ENCODE assay signal across 12 cellular contexts in the genomic region with DNA sequence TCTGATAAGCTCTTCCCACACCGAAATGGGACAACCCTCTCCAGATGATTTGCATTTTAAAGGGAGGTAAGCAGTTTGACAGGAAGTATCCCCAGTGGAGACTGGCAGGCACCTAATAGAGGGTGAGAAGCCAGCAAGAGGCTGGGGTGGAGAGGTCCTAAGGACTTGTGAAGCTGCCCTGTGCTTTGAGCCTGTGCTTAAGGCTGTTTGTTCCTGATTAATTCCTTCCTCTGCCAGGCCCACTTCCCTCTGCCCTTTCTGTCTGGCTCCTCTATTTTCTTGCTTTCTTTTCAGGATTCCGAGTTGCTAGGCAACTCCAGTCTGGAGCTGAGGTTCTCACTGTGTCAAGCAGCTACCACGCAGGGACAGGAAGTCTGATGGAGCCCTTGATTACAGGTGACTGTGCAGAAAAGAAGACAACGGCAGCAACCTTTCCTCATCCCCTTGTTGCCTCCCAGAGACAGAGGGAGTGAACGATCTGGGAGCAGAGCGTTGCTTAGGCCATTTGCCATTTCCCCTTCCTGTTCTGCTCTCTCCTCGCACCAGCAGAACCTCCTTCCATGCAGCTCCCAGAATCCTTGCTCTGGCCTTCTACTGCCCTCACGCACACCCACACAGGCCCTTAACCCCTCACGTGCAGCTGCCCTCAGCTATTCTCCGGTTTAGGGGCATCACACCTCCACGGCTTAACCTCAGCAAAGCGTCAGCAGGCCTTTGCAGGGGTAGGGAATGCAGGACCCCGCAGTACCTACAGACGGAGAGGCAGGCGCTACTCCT.
A peak's percentile ranks its signal among the peaks of the same experiment; 100 is the strongest.
DNase-seq lines count a peak whose midpoint lies in the region; ATAC-seq, FAIRE-seq and TF ChIP-seq lines count a peak whose summit lies in the region.
"Had no signal": no experiment of that assay in that cellular context is flagged by ENCODE, and none has a peak within 500 bp of the region (broad histone marks: within the 10 kb centered on the region; RNA-seq: fewer than 3 reads in every experiment).

No MANE protein-coding gene starts in this region.

- peak overlapping the region; percentile 14 for H3K27ac ChIP-seq in mesendoderm (ENCODE audit: low read depth, low read length)

- H3K9me3 Mint-ChIP-seq in WTC11: peaks cover 7% of the 10 kb centered on the region
- H3K9me3 Mint-ChIP-seq: activated naive CD4-positive, alpha-beta T cell treated with anti-CD3 and anti-CD28 coated beads, Interleukin-2, amount 50 U/mL, for 24 hours had no signal

- H3K9ac ChIP-seq in mesendoderm (ENCODE audit: low read length): peak overlapping the region; percentile 16

- H3K27me3 Mint-ChIP-seq in WTC11 (ENCODE audit: low read depth): no peaks in the 10 kb centered on the region; the same call in 1 of the 2 replicates
- no peaks in the 10 kb centered on the region for H3K27me3 Mint-ChIP-seq in T-helper 17 cell
- H3K27me3 Mint-ChIP-seq: activated CD4-positive, alpha-beta memory T cell treated with anti-CD3 and anti-CD28 coated beads, Interleukin-2, amount 10 ng/mL, durations not matched to agents 7 days and 5 days; activated naive CD4-positive, alpha-beta T cell treated with anti-CD3 and anti-CD28 coated beads, Interleukin-2, amount 50 U/mL, for 24 hours; natural killer cell treated with Interleukin-12 subunit alpha and Interleukin-12 subunit beta and Interleukin-15 and Interleukin-18, amount 100 ng/mL, for 72 hours had no signal

- H3K23ac ChIP-seq in mesendoderm (ENCODE audit: low read length): no peak overlapping the region

- peak overlapping the region; percentile 0 for H3K18ac ChIP-seq in mesendoderm (ENCODE audit: low read length)

- H3K36me3 ChIP-seq in mesendoderm (ENCODE audit: control insufficient read depth, insufficient read depth, low read length): no peaks in the 10 kb centered on the region
- H3K36me3 ChIP-seq: spleen had no signal

- peak overlapping the region; percentile 61; the same call in 1 of the 2 replicates for H3K27ac Mint-ChIP-seq in WTC11
- H3K27ac Mint-ChIP-seq in T-helper 17 cell: no peak overlapping the region
- H3K27ac Mint-ChIP-seq: activated CD4-positive, alpha-beta memory T cell treated with anti-CD3 and anti-CD28 coated beads, Interleukin-2, amount 10 ng/mL, durations not matched to agents 7 days and 5 days; activated naive CD4-positive, alpha-beta T cell treated with anti-CD3 and anti-CD28 coated beads, Interleukin-2, amount 50 U/mL, for 24 hours; natural killer cell treated with Interleukin-12 subunit alpha and Interleukin-12 subunit beta and Interleukin-15 and Interleukin-18, amount 100 ng/mL, for 72 hours had no signal

- no peak for FAIRE-seq in D721Med (lab: Jason Lieb, UNC)

- H3K4me2 ChIP-seq in mesendoderm (ENCODE audit: low read length): no peak overlapping the region

- WGBS in mesendoderm (ENCODE audit: extremely low coverage, insufficient coverage, low lambda C conversion rate): no CpG with 5 or more reads among the region's 15 CpGs

- H3K4me3 Mint-ChIP-seq in WTC11 (no peak overlapping the region), T-helper 17 cell (no peak overlapping the region)
- H3K4me3 Mint-ChIP-seq: activated CD4-positive, alpha-beta memory T cell treated with anti-CD3 and anti-CD28 coated beads, Interleukin-2, amount 10 ng/mL, durations not matched to agents 7 days and 5 days; activated naive CD4-positive, alpha-beta T cell treated with anti-CD3 and anti-CD28 coated beads, Interleukin-2, amount 50 U/mL, for 24 hours; natural killer cell treated with Interleukin-12 subunit alpha and Interleukin-12 subunit beta and Interleukin-15 and Interleukin-18, amount 100 ng/mL, for 72 hours had no signal

- H3K4me1 ChIP-seq in mesendoderm (ENCODE audit: control insufficient read depth, low read depth, low read length): peaks cover 14% of the 10 kb centered on the region

- TF ChIP-seq CTCF in WTC11 (IDR thresholded peaks at IDR 0.05): no peak
- TF ChIP-seq CTCF in D721Med (IDR thresholded peaks at IDR 0.05; ENCODE audit: insufficient read depth, missing control alignments): no peak

- H3K4ac ChIP-seq in mesendoderm (ENCODE audit: low read depth, low read length): no peak overlapping the region

- H4K8ac ChIP-seq in mesendoderm (ENCODE audit: low read depth, low read length): no peak overlapping the region

- CTCF ChIA-PET in WTC11 (lab: Charles Lee): interaction anchor here (0.8 to 2.9 kb wide), 3 partner anchors 9 to 82 kb away, joined by 3 to 8 read pairs (median 3); no protein-coding TSS in a partner anchor

- peak overlapping the region; percentile 13 for H2AK5ac ChIP-seq in mesendoderm (ENCODE audit: low read length)

- peak; percentile 91 for ATAC-seq in WTC11
- ATAC-seq in T-helper 17 cell: no peak
- ATAC-seq: natural killer cell treated with Interleukin-12 subunit alpha and Interleukin-12 subunit beta and Interleukin-15 and Interleukin-18, amount 100 ng/mL, for 72 hours had no signal

- DNase-seq in DMS153 treated with DMSO at 0.1 percent for 48 hours (lab: John Stamatoyannopoulos, UW; ENCODE audit: unreplicated experiment) (peak; percentile 79), NCI-H1105 treated with DMSO at 0.1 percent for 48 hours (lab: John Stamatoyannopoulos, UW) (peak; percentile 73), WTC11 (ENCODE audit: low spot score) (no peak), mesendoderm (peak; percentile 97), SW 1271 (lab: John Stamatoyannopoulos, UW) (no peak), D721Med (ENCODE audit: insufficient read length, low spot score) (no peak), T-helper 17 cell (no peak)
- DNase-seq in activated naive CD4-positive, alpha-beta T cell (lab: John Stamatoyannopoulos, UW): no peak
- DNase-seq: activated CD4-positive, alpha-beta memory T cell treated with anti-CD3 and anti-CD28 coated beads, Interleukin-2, amount 10 ng/mL, durations not matched to agents 7 days and 5 days; spleen had no signal

- no peak overlapping the region for H4K5ac ChIP-seq in mesendoderm (ENCODE audit: low read length)

- H3K9me3 ChIP-seq in T-helper 17 cell (ENCODE audit: control insufficient read depth, low read length, poor library complexity, severe bottlenecking): no peaks in the 10 kb centered on the region
- H3K9me3 ChIP-seq: spleen had no signal

- H3K56ac ChIP-seq in mesendoderm (ENCODE audit: low read length): peak overlapping the region; percentile 76

- no peaks in the 10 kb centered on the region for H3K79me2 ChIP-seq in mesendoderm (ENCODE audit: control insufficient read depth, insufficient read depth, low read length)

- H3K36me3 Mint-ChIP-seq in WTC11 (no peaks in the 10 kb centered on the region), T-helper 17 cell (ENCODE audit: low read depth) (no peaks in the 10 kb centered on the region)
- H3K36me3 Mint-ChIP-seq: activated naive CD4-positive, alpha-beta T cell treated with anti-CD3 and anti-CD28 coated beads, Interleukin-2, amount 50 U/mL, for 24 hours; natural killer cell treated with Interleukin-12 subunit alpha and Interleukin-12 subunit beta and Interleukin-15 and Interleukin-18, amount 100 ng/mL, for 72 hours had no signal

- peak overlapping the region; percentile 93 for H2BK5ac ChIP-seq in mesendoderm (ENCODE audit: low read length)

- POLR2A ChIA-PET in WTC11 (lab: Charles Lee): no interaction called here

- peaks cover 42% of the 10 kb centered on the region for H3K4me1 Mint-ChIP-seq in WTC11
- no peaks in the 10 kb centered on the region for H3K4me1 Mint-ChIP-seq in T-helper 17 cell
- H3K4me1 Mint-ChIP-seq: activated CD4-positive, alpha-beta memory T cell treated with anti-CD3 and anti-CD28 coated beads, Interleukin-2, amount 10 ng/mL, durations not matched to agents 7 days and 5 days; activated naive CD4-positive, alpha-beta T cell treated with anti-CD3 and anti-CD28 coated beads, Interleukin-2, amount 50 U/mL, for 24 hours had no signal

- H3K27me3 ChIP-seq in mesendoderm (ENCODE audit: insufficient read depth, low read length, poor library complexity): no peaks in the 10 kb centered on the region
- H3K27me3 ChIP-seq: spleen had no signal

- H3K4me3 ChIP-seq in mesendoderm (ENCODE audit: low read length): no peak overlapping the region
- H3K4me3 ChIP-seq: spleen had no signal

- H2BK120ac ChIP-seq in mesendoderm (ENCODE audit: low read depth, low read length): no peak overlapping the region

- H2BK15ac ChIP-seq in mesendoderm (replicated peaks; ENCODE audit: low read depth): no peak overlapping the region

- H3K79me1 ChIP-seq in mesendoderm (ENCODE audit: low read length): no peaks in the 10 kb centered on the region

TF ChIP-seq in WTC11, 78 proteins besides CTCF, POLR2A, EP300 and RAD21:
- TF ChIP-seq ZNF396 (CRISPR knock-in tag; IDR thresholded peaks at IDR 0.05; ENCODE audit: borderline replicate concordance): peak; percentile 51; the same call in 1 of the 2 replicates
- TF ChIP-seq, protein P1, sequence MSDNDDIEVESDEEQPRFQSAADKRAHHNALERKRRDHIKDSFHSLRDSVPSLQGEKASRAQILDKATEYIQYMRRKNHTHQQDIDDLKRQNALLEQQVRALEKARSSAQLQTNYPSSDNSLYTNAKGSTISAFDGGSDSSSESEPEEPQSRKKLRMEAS (CRISPR knock-in tag; IDR thresholded peaks at IDR 0.05): peak; percentile 8; the same call in 1 of the 2 replicates
- TF ChIP-seq ETV6 (CRISPR knock-in tag; IDR thresholded peaks at IDR 0.05): 0 out of 2 replicates have a peak, but pooled peaks have one; percentile 25
- no peak for TF ChIP-seq ELF4 (CRISPR knock-in tag; IDR thresholded peaks at IDR 0.05; ENCODE audit: low read depth)

Comparison
In these comparisons a context has a peak if more than half of its experiments do, and no peak if none do; other contexts are left out.
1. DNase-seq: peak in DMS153 treated with DMSO at 0.1 percent for 48 hours (single experiment), NCI-H1105 treated with DMSO at 0.1 percent for 48 hours (single experiment) and mesendoderm (single experiment); none in WTC11 (single experiment), SW 1271 (0 of 2), D721Med (single experiment), activated naive CD4-positive, alpha-beta T cell (0 of 4) and T-helper 17 cell (0 of 3).